ENCODE assay signal across 20 cellular contexts in the genomic region with DNA sequence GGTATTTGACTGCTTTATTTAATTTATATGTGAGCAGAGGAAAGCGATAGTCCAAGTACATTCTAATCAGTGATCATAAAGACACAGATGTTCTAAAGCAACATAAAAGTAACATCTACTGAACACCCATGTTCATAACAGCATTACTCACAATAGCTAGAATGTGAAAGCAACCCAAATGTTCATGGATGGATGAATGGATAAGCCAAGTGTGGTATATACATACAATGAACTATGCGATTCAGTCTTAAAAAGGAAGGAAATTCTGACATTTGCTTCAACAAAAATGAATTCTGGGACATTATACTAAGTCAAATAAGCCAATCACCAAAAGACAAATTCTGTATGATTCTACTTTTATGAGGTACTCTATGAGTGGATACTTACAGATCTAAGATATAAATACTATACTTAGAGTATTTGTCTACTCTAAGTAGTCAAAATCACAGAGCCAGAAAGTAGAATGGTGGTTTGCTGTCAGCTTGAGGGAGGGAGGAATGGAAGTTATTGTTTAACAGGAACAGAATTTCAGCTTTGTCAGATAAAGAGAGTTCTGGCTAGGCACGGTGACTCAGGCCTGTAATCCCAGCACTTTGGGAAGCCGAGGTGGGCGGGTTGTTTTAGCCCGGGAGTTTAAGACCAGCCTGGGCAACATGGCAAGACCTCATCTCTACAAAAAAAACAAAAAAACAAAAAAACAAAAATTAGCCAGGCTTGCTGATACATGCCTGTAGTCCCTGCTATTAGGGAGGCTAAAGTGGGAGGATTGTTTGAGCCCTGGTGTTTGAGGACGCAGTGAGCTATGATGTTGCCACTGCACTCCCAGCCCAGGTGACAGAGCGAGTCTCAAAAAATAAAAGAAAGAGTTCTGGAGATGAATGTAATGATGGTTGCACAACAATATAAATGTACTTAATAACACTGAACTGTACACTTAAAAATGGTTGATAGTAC.
DNase-seq lines count a peak whose midpoint lies in the region; ATAC-seq and TF ChIP-seq lines count a peak whose summit lies in the region.
"Had no signal": no experiment of that assay in that cellular context is flagged by ENCODE, and none has a peak within 500 bp of the region (broad histone marks: within the 10 kb centered on the region; RNA-seq: fewer than 3 reads in every experiment).

No MANE protein-coding gene starts in this region.

- peaks cover 38% of the 10 kb centered on the region for H3K4me1 ChIP-seq in SJSA1 (replicated peaks)
- H3K4me1 ChIP-seq in gastrocnemius medialis = peaks cover 0 to 5% of the 10 kb centered on the region in 2 donors
- H3K4me1 ChIP-seq: colonic mucosa had no signal

- peak overlapping the region; percentile 91 to 97 (median 97) for H3K27ac Mint-ChIP-seq in nephron
- H3K27ac Mint-ChIP-seq: activated naive CD8-positive, alpha-beta T cell treated with anti-CD3 and anti-CD28 coated beads, Interleukin-2, amount 10 ng/mL, durations not matched to agents 7 days and 5 days; activated T-cell treated with anti-CD3 and anti-CD28 coated beads, Interleukin-2, amount 50 U/mL, for 24 hours; B cell had no signal

- no peak for TF ChIP-seq CTCF in fibroblast of villous mesenchyme (IDR thresholded peaks at IDR 0.05; ENCODE audit: insufficient read depth, low read depth, low read length)
- TF ChIP-seq CTCF in nephron (IDR thresholded peaks at IDR 0.05; ENCODE audit: unreplicated experiment in 3 of 3) = no peak
- no peak for TF ChIP-seq CTCF in gastrocnemius medialis (IDR thresholded peaks at IDR 0.05 in 4 of 5, conservative IDR thresholded peaks at IDR 0.05 in 1 of 5)

- H3K4me3 Mint-ChIP-seq in nephron = no peak overlapping the region
- H3K4me3 Mint-ChIP-seq: activated naive CD8-positive, alpha-beta T cell treated with anti-CD3 and anti-CD28 coated beads, Interleukin-2, amount 10 ng/mL, durations not matched to agents 7 days and 5 days; activated T-cell treated with anti-CD3 and anti-CD28 coated beads, Interleukin-2, amount 50 U/mL, for 24 hours; B cell had no signal

- in situ Hi-C loops in gastrocnemius medialis (cut with MboI; ENCODE audit: low sequenced_read_pairs in 4 of 4) = no loop called here

- ATAC-seq in gastrocnemius medialis (no peak), HG02870 (IDR thresholded peaks at IDR 0.05; ENCODE audit: unreplicated experiment) (no peak), GM19463 (IDR thresholded peaks at IDR 0.05; ENCODE audit: unreplicated experiment) (no peak), HG02970 (IDR thresholded peaks at IDR 0.05; ENCODE audit: low FRiP score, unreplicated experiment) (no peak)

- intact Hi-C loops in gastrocnemius medialis (cut with DNase I; ENCODE audit: low total_unique reads) = no loop called here

- H3K9me3 Mint-ChIP-seq in nephron = no peaks in the 10 kb centered on the region
- H3K9me3 Mint-ChIP-seq: activated naive CD8-positive, alpha-beta T cell treated with anti-CD3 and anti-CD28 coated beads, Interleukin-2, amount 10 ng/mL, durations not matched to agents 7 days and 5 days; activated T-cell treated with anti-CD3 and anti-CD28 coated beads, Interleukin-2, amount 50 U/mL, for 24 hours had no signal

- peaks cover 45% of the 10 kb centered on the region for H3K4me1 Mint-ChIP-seq in nephron
- H3K4me1 Mint-ChIP-seq: activated naive CD8-positive, alpha-beta T cell treated with anti-CD3 and anti-CD28 coated beads, Interleukin-2, amount 10 ng/mL, durations not matched to agents 7 days and 5 days; B cell had no signal

- H3K9me3 ChIP-seq in SJSA1 (replicated peaks) = no peaks in the 10 kb centered on the region
- no peaks in the 10 kb centered on the region for H3K9me3 ChIP-seq in gastrocnemius medialis
- H3K9me3 ChIP-seq: colonic mucosa, ovary had no signal

- DNase-seq in HCEC 1CT = peak; percentile 38
- peak; percentile 43 to 58 for DNase-seq in SJSA1 (ENCODE audit: low read depth in 1 of 2, low spot score in 2 of 2)
- DNase-seq in fibroblast of villous mesenchyme (ENCODE audit: low read depth) = peak; percentile 50
- no peak for DNase-seq in gastrocnemius medialis
- DNase-seq: activated CD4-positive, alpha-beta T cell treated with anti-CD3 and anti-CD28 coated beads for 4 hours; activated naive CD8-positive, alpha-beta T cell treated with anti-CD3 and anti-CD28 coated beads, Interleukin-2, amount 10 ng/mL, durations not matched to agents 7 days and 5 days; activated T-cell treated with anti-CD3 and anti-CD28 coated beads, Interleukin-2, amount 50 U/mL, for 24 hours; colonic mucosa; DMS79; Kasumi-1; NCI-H2081; ovary; substantia nigra; T-helper 2 cell had no signal

- H3K27me3 Mint-ChIP-seq in nephron (ENCODE audit: low read depth) = no peaks in the 10 kb centered on the region

- H3K4me3 ChIP-seq in SJSA1 (no peak overlapping the region), fibroblast of villous mesenchyme (ENCODE audit: low read depth, low read length) (no peak overlapping the region), gastrocnemius medialis (no peak overlapping the region)
- H3K4me3 ChIP-seq: colonic mucosa, ovary had no signal

- H3K27me3 ChIP-seq in SJSA1 (replicated peaks) (no peaks in the 10 kb centered on the region), gastrocnemius medialis (no peaks in the 10 kb centered on the region)
- H3K27me3 ChIP-seq: colonic mucosa, ovary had no signal

- peak overlapping the region; percentile 12; the same call in 1 of the 2 replicates for H3K27ac ChIP-seq in SJSA1
- H3K27ac ChIP-seq in gastrocnemius medialis = no peak overlapping the region
- H3K27ac ChIP-seq: colonic mucosa, ovary, RWPE1 had no signal

- H3K36me3 ChIP-seq in SJSA1 = no peaks in the 10 kb centered on the region
- no peaks in the 10 kb centered on the region for H3K36me3 ChIP-seq in gastrocnemius medialis
- H3K36me3 ChIP-seq: colonic mucosa, ovary had no signal

- no peak for TF ChIP-seq POLR2A in gastrocnemius medialis (IDR thresholded peaks at IDR 0.05)

- no peaks in the 10 kb centered on the region for H3K36me3 Mint-ChIP-seq in nephron (ENCODE audit: low read depth)
- H3K36me3 Mint-ChIP-seq: activated naive CD8-positive, alpha-beta T cell treated with anti-CD3 and anti-CD28 coated beads, Interleukin-2, amount 10 ng/mL, durations not matched to agents 7 days and 5 days had no signal

Comparison
In these comparisons a context has a peak if more than half of its experiments do, and no peak if none do; other contexts are left out.
1. DNase-seq: peak in HCEC 1CT (single experiment), SJSA1 (2 of 2) and fibroblast of villous mesenchyme (single experiment); none in gastrocnemius medialis (0 of 2).